ENCODE assay signal across 19 cellular contexts in genomic region chr17:9175700-9176467, GRCh38.
DNase-seq lines count a peak whose midpoint lies in the region; ATAC-seq and TF ChIP-seq lines count a peak whose summit lies in the region.
"Had no signal": no experiment of that assay in that cellular context is flagged by ENCODE, and none has a peak within 500 bp of the region (broad histone marks: within the 10 kb centered on the region; RNA-seq: fewer than 3 reads in every experiment).

No MANE protein-coding gene starts in this region.

- WGBS in endodermal cell (ENCODE audit: insufficient coverage in 1 of 2, insufficient read length in 1 of 2), 2 experiments, result 93% methylated on average over 9 to 14 of the region's 14 CpGs
- 74% methylated on average over 14 of the region's 14 CpGs for WGBS in prostate gland

- no peaks in the 10 kb centered on the region for H3K27me3 Mint-ChIP-seq in activated CD4-positive, alpha-beta T cell treated with anti-CD3 and anti-CD28 coated beads for 36 hours
- no peaks in the 10 kb centered on the region for H3K27me3 Mint-ChIP-seq in activated CD4-positive, alpha-beta T cell treated with anti-CD3 and anti-CD28 coated beads, Interleukin-2, amount 10 ng/mL, durations not matched to agents 24 days and 14 days
- no peaks in the 10 kb centered on the region for H3K27me3 Mint-ChIP-seq in endodermal cell (ENCODE audit: insufficient read depth)

- H3K27ac Mint-ChIP-seq in activated CD4-positive, alpha-beta T cell treated with anti-CD3 and anti-CD28 coated beads for 36 hours, result no peak overlapping the region
- no peak overlapping the region for H3K27ac Mint-ChIP-seq in activated CD4-positive, alpha-beta T cell treated with anti-CD3 and anti-CD28 coated beads, Interleukin-2, amount 10 ng/mL, durations not matched to agents 24 days and 14 days
- H3K27ac Mint-ChIP-seq in endodermal cell, result peak overlapping the region; percentile 3
- H3K27ac Mint-ChIP-seq: H9 had no signal

- peak; percentile 81 for ATAC-seq in activated CD4-positive, alpha-beta T cell treated with anti-CD3 and anti-CD28 coated beads for 36 hours
- ATAC-seq in RWPE2 (ENCODE audit: low read depth), result peak; percentile 21; the same call in 1 of the 3 replicates

- no peak overlapping the region for H3K4me3 ChIP-seq in RWPE2 (ENCODE audit: severe bottlenecking)
- H3K4me3 ChIP-seq in endodermal cell (ENCODE audit: low read length), result no peak overlapping the region
- no peak overlapping the region for H3K4me3 ChIP-seq in prostate gland

- no peak overlapping the region for H3K4me3 Mint-ChIP-seq in activated CD4-positive, alpha-beta T cell treated with anti-CD3 and anti-CD28 coated beads for 36 hours
- H3K4me3 Mint-ChIP-seq in activated CD4-positive, alpha-beta T cell treated with anti-CD3 and anti-CD28 coated beads, Interleukin-2, amount 10 ng/mL, durations not matched to agents 24 days and 14 days, result no peak overlapping the region
- H3K4me3 Mint-ChIP-seq in endodermal cell, result no peak overlapping the region
- H3K4me3 Mint-ChIP-seq: H9 had no signal

- H3K4me1 ChIP-seq in RWPE2 (ENCODE audit: insufficient read depth, poor library complexity, severe bottlenecking) (no peaks in the 10 kb centered on the region), endodermal cell (ENCODE audit: control insufficient read depth, insufficient read depth, low read length) (peaks cover 5% of the 10 kb centered on the region), prostate gland (replicated peaks) (no peaks in the 10 kb centered on the region)

- H3K27ac ChIP-seq in RWPE2 (ENCODE audit: poor library complexity, severe bottlenecking) (no peak overlapping the region), endodermal cell (ENCODE audit: low read depth, low read length) (no peak overlapping the region), prostate gland (no peak overlapping the region)
- H3K27ac ChIP-seq: RWPE1 had no signal

- no peaks in the 10 kb centered on the region for H3K9me3 ChIP-seq in RWPE2 (ENCODE audit: severe bottlenecking)
- peaks cover 8% of the 10 kb centered on the region for H3K9me3 ChIP-seq in endodermal cell (ENCODE audit: control insufficient read depth, low read length)
- no peaks in the 10 kb centered on the region for H3K9me3 ChIP-seq in prostate gland

- CTCF ChIA-PET in activated CD4-positive, alpha-beta T cell treated with anti-CD3 and anti-CD28 coated beads for 36 hours (lab: Charles Lee), result interaction anchor here (1.0 kb wide), 1 partner anchor 30 kb away, joined by 3 read pairs; no protein-coding TSS in a partner anchor

- peaks cover 13% of the 10 kb centered on the region for H3K4me1 Mint-ChIP-seq in activated CD4-positive, alpha-beta T cell treated with anti-CD3 and anti-CD28 coated beads for 36 hours
- H3K4me1 Mint-ChIP-seq in activated CD4-positive, alpha-beta T cell treated with anti-CD3 and anti-CD28 coated beads, Interleukin-2, amount 10 ng/mL, durations not matched to agents 24 days and 14 days, result peaks cover 6% of the 10 kb centered on the region
- peaks cover 19% of the 10 kb centered on the region for H3K4me1 Mint-ChIP-seq in endodermal cell

- H3K27me3 ChIP-seq in RWPE2 (ENCODE audit: insufficient read depth, poor library complexity, severe bottlenecking) (no peaks in the 10 kb centered on the region), endodermal cell (ENCODE audit: control insufficient read depth, insufficient read depth, low read length, poor library complexity, severe bottlenecking) (no peaks in the 10 kb centered on the region), prostate gland (replicated peaks; ENCODE audit: insufficient read depth) (no peaks in the 10 kb centered on the region)

- no peak overlapping the region for H3K9ac ChIP-seq in endodermal cell (ENCODE audit: extremely low read depth, low read length, poor library complexity, severe bottlenecking)

- no peak for TF ChIP-seq POLR2A in prostate gland (IDR thresholded peaks at IDR 0.05)

- H3K9me3 Mint-ChIP-seq in activated CD4-positive, alpha-beta T cell treated with anti-CD3 and anti-CD28 coated beads for 36 hours (ENCODE audit: low read depth), result no peaks in the 10 kb centered on the region
- H3K9me3 Mint-ChIP-seq in activated CD4-positive, alpha-beta T cell treated with anti-CD3 and anti-CD28 coated beads, Interleukin-2, amount 10 ng/mL, durations not matched to agents 24 days and 14 days, result no peaks in the 10 kb centered on the region
- peaks cover 3% of the 10 kb centered on the region for H3K9me3 Mint-ChIP-seq in endodermal cell

- no peaks in the 10 kb centered on the region for H3K36me3 ChIP-seq in RWPE2 (ENCODE audit: low read depth)
- peaks cover 21% of the 10 kb centered on the region for H3K36me3 ChIP-seq in endodermal cell (ENCODE audit: control insufficient read depth, insufficient read depth, low read length)
- no peaks in the 10 kb centered on the region for H3K36me3 ChIP-seq in prostate gland

- POLR2A ChIA-PET in activated CD4-positive, alpha-beta T cell treated with anti-CD3 and anti-CD28 coated beads for 36 hours (lab: Charles Lee), result no interaction called here

- intact Hi-C loops in activated CD4-positive, alpha-beta T cell treated with anti-CD3 and anti-CD28 coated beads for 36 hours (cut with DNase I, micrococcal nuclease), result no loop called here
- intact Hi-C loops in activated CD4-positive, alpha-beta T cell treated with anti-CD3 and anti-CD28 coated beads, Interleukin-2, amount 10 ng/mL, durations not matched to agents 24 days and 14 days (cut with micrococcal nuclease), result no loop called here
- intact Hi-C loops in prostate gland (cut with DNase I), result no loop called here

- H3K36me3 Mint-ChIP-seq in activated CD4-positive, alpha-beta T cell treated with anti-CD3 and anti-CD28 coated beads for 36 hours (ENCODE audit: low read depth), result no peaks in the 10 kb centered on the region
- no peaks in the 10 kb centered on the region for H3K36me3 Mint-ChIP-seq in activated CD4-positive, alpha-beta T cell treated with anti-CD3 and anti-CD28 coated beads, Interleukin-2, amount 10 ng/mL, durations not matched to agents 24 days and 14 days (ENCODE audit: low read depth)
- H3K36me3 Mint-ChIP-seq in endodermal cell (ENCODE audit: low read depth), result peaks cover 31% of the 10 kb centered on the region

- DNase-seq in activated CD4-positive, alpha-beta T cell treated with anti-CD3 and anti-CD28 coated beads for 36 hours, result peak; percentile 21
- no peak for DNase-seq in activated CD4-positive, alpha-beta T cell treated with anti-CD3 and anti-CD28 coated beads, Interleukin-2, amount 10 ng/mL, durations not matched to agents 24 days and 14 days
- DNase-seq in RWPE2 (ENCODE audit: low spot score) (no peak), endodermal cell (peak; percentile 47), prostate gland (ENCODE audit: low spot score) (peak; percentile 54), middle frontal gyrus (ENCODE audit: extremely low spot score, low spot score) (no peak), SW 1271 (lab: John Stamatoyannopoulos, UW) (no peak), nucleus accumbens (lab: John Stamatoyannopoulos, UW) (no peak)
- DNase-seq: C1 segment of cervical spinal cord; COR-L47; DMS153; EL; H9; IMR-90; NCI-H1417; NCI-H1930; NCI-H524; NK-92 treated with Interleukin-12 subunit alpha and Interleukin-12 subunit beta, amount 100 ng/mL, for 24 hours had no signal

- TF ChIP-seq CTCF in RWPE2 (IDR thresholded peaks at IDR 0.05; ENCODE audit: poor library complexity, severe bottlenecking), result no peak
- TF ChIP-seq CTCF in endodermal cell (conservative IDR thresholded peaks at IDR 0.05), result no peak
- no peak for TF ChIP-seq CTCF in prostate gland (IDR thresholded peaks at IDR 0.05)

Comparison
In these comparisons a context has a peak if more than half of its experiments do, and no peak if none do; other contexts are left out.
1. DNase-seq: peak in activated CD4-positive, alpha-beta T cell treated with anti-CD3 and anti-CD28 coated beads for 36 hours (single experiment), endodermal cell (single experiment) and prostate gland (single experiment); none in activated CD4-positive, alpha-beta T cell treated with anti-CD3 and anti-CD28 coated beads, Interleukin-2, amount 10 ng/mL, durations not matched to agents 24 days and 14 days (single experiment), RWPE2 (single experiment), middle frontal gyrus (single experiment), SW 1271 (0 of 2) and nucleus accumbens (0 of 56).